Comparison of ENCODE assay signal across 1 cellular context in genomic region chr22:43956805-43957463, GRCh38.
TF ChIP-seq lines count a peak whose summit lies in the region.

No MANE protein-coding gene starts in this region.

TF ChIP-seq in GM12878, 131 proteins besides CTCF, POLR2A, EP300 and RAD21:
- no peak for TF ChIP-seq ZBTB40 (IDR thresholded peaks at IDR 0.05; ENCODE audit: borderline replicate concordance)
- no peak for TF ChIP-seq ZBED1 (IDR thresholded peaks at IDR 0.05; ENCODE audit: borderline replicate concordance)
- TF ChIP-seq WRNIP1 (IDR thresholded peaks at IDR 0.05; ENCODE audit: borderline replicate concordance, low read depth, low read length) = no peak
- TF ChIP-seq GATAD2B (conservative IDR thresholded peaks at IDR 0.05; ENCODE audit: low read depth) = no peak
- no peak for TF ChIP-seq PBX3 (IDR thresholded peaks at IDR 0.05; ENCODE audit: insufficient replicate concordance, low read depth, low read length)
- no peak for TF ChIP-seq FOXK2 (IDR thresholded peaks at IDR 0.05)
- no peak for TF ChIP-seq PAX8 (IDR thresholded peaks at IDR 0.05)
- TF ChIP-seq SPI1 (IDR thresholded peaks at IDR 0.05; ENCODE audit: borderline replicate concordance, insufficient read depth, low read depth, low read length) = no peak
- TF ChIP-seq USF1 (IDR thresholded peaks at IDR 0.05; ENCODE audit: borderline replicate concordance, extremely low read length, insufficient read depth, low read depth, low read length) = no peak
- TF ChIP-seq SMAD5 (IDR thresholded peaks at IDR 0.05; ENCODE audit: low read depth) = no peak
- TF ChIP-seq SUZ12 (IDR thresholded peaks at IDR 0.05; ENCODE audit: unreplicated experiment) = no peak
- TF ChIP-seq FOS (IDR thresholded peaks at IDR 0.05; ENCODE audit: borderline replicate concordance, extremely low read depth, insufficient read length) = no peak
- TF ChIP-seq NFIC (IDR thresholded peaks at IDR 0.05; ENCODE audit: low read depth, low read length) = no peak
- no peak for TF ChIP-seq PRDM15 (CRISPR knock-in tag; IDR thresholded peaks at IDR 0.05)
- TF ChIP-seq ATF3 (IDR thresholded peaks at IDR 0.05; ENCODE audit: borderline replicate concordance, extremely low read depth, low read depth, low read length) = no peak
- TF ChIP-seq ZSCAN29 (IDR thresholded peaks at IDR 0.05) = no peak
